15 cellular contexts compared by ENCODE assay signal in genomic region chr21:40215941-40216340, GRCh38.
DNase-seq lines count a peak whose midpoint lies in the region; ATAC-seq and TF ChIP-seq lines count a peak whose summit lies in the region.
"Had no signal": no experiment of that assay in that cellular context is flagged by ENCODE, and none has a peak within 500 bp of the region (broad histone marks: within the 10 kb centered on the region; RNA-seq: fewer than 3 reads in every experiment).

No MANE protein-coding gene starts in this region.

- POLR2A ChIA-PET in MCF 10A (lab: Yijun Ruan, JAX) = interaction anchor here (0.7 kb wide), 1 partner anchor 171 kb away, joined by 3 read pairs; no protein-coding TSS in a partner anchor

- no peaks in the 10 kb centered on the region for H3K36me3 Mint-ChIP-seq in MCF 10A (ENCODE audit: insufficient read depth, unreplicated experiment)
- H3K36me3 Mint-ChIP-seq in stimulated activated memory B cell treated with anti-CD40 and anti-IgM and Interleukin-4, amounts not matched to agents 10 μg/mL and 1 μg/mL and 100 μg/mL, for 72 hours = no peaks in the 10 kb centered on the region
- H3K36me3 Mint-ChIP-seq: CD4-positive, CD25-positive, alpha-beta regulatory T cell had no signal

- peaks cover 2% of the 10 kb centered on the region for H3K9me3 Mint-ChIP-seq in MCF 10A (ENCODE audit: unreplicated experiment)
- no peaks in the 10 kb centered on the region for H3K9me3 Mint-ChIP-seq in stimulated activated memory B cell treated with anti-CD40 and anti-IgM and Interleukin-4, amounts not matched to agents 10 μg/mL and 1 μg/mL and 100 μg/mL, for 72 hours

- no peak overlapping the region for H3K27ac ChIP-seq in foreskin keratinocyte
- H3K27ac ChIP-seq: BLaER1 treated with 17β-estradiol and CSF1 and Interleukin-3, amounts not matched to agents 10 nM and 100 nM had no signal

- intact Hi-C loops in MCF 10A (cut with micrococcal nuclease) = no loop called here

- peak; percentile 79 for ATAC-seq in foreskin keratinocyte
- no peak for ATAC-seq in stimulated activated memory B cell treated with anti-CD40 and anti-IgM and Interleukin-4, amounts not matched to agents 10 μg/mL and 1 μg/mL and 100 μg/mL, for 72 hours
- ATAC-seq: GM12878, GM23338 had no signal

- no peaks in the 10 kb centered on the region for H3K27me3 Mint-ChIP-seq in MCF 10A (ENCODE audit: insufficient read depth, unreplicated experiment)
- H3K27me3 Mint-ChIP-seq in stimulated activated memory B cell treated with anti-CD40 and anti-IgM and Interleukin-4, amounts not matched to agents 10 μg/mL and 1 μg/mL and 100 μg/mL, for 72 hours = no peaks in the 10 kb centered on the region

- CTCF ChIA-PET in MCF 10A (lab: Yijun Ruan, JAX) = interaction anchor here (0.6 kb wide), 1 partner anchor 25 kb away, joined by 3 read pairs; no protein-coding TSS in a partner anchor

- no peak for TF ChIP-seq CTCF in MCF 10A (IDR thresholded peaks at IDR 0.05; ENCODE audit: unreplicated experiment)
- TF ChIP-seq CTCF in foreskin keratinocyte (conservative IDR thresholded peaks at IDR 0.05) = no peak

- peaks cover 2% of the 10 kb centered on the region for H3K4me1 ChIP-seq in foreskin keratinocyte
- H3K4me1 ChIP-seq: BLaER1 treated with 17β-estradiol and CSF1 and Interleukin-3, amounts not matched to agents 10 nM and 100 nM had no signal

- no peak overlapping the region for H3K27ac Mint-ChIP-seq in MCF 10A (ENCODE audit: low read depth, unreplicated experiment)
- no peak overlapping the region for H3K27ac Mint-ChIP-seq in stimulated activated memory B cell treated with anti-CD40 and anti-IgM and Interleukin-4, amounts not matched to agents 10 μg/mL and 1 μg/mL and 100 μg/mL, for 72 hours
- H3K27ac Mint-ChIP-seq: CD4-positive, CD25-positive, alpha-beta regulatory T cell; GM23338 had no signal

- no peak overlapping the region for H3K4me3 Mint-ChIP-seq in MCF 10A (ENCODE audit: unreplicated experiment)
- H3K4me3 Mint-ChIP-seq in stimulated activated memory B cell treated with anti-CD40 and anti-IgM and Interleukin-4, amounts not matched to agents 10 μg/mL and 1 μg/mL and 100 μg/mL, for 72 hours = no peak overlapping the region
- H3K4me3 Mint-ChIP-seq: CD4-positive, CD25-positive, alpha-beta regulatory T cell; GM23338 had no signal

- BruUV-seq in MCF 10A (replicated peaks; lab: Mats Ljungman, UMichigan) = no TSS peak

- peak; percentile 14 for DNase-seq in NCI-H2196 treated with DMSO at 0.1 percent for 48 hours (lab: John Stamatoyannopoulos, UW; ENCODE audit: unreplicated experiment)
- no peak for DNase-seq in NCI-H2196 (lab: John Stamatoyannopoulos, UW; ENCODE audit: unreplicated experiment)
- peak; percentile 60 for DNase-seq in NCI-H1105 (lab: John Stamatoyannopoulos, UW)
- DNase-seq in MCF 10A (ENCODE audit: unreplicated experiment) = peak; percentile 5
- DNase-seq in foreskin keratinocyte = peak; percentile 70 to 72
- DNase-seq in NCI-H82 treated with DMSO at 0.1 percent for 48 hours (lab: John Stamatoyannopoulos, UW; ENCODE audit: unreplicated experiment) = no peak
- no peak for DNase-seq in HK-2 (ENCODE audit: unreplicated experiment)
- DNase-seq: ACHN; CD4-positive, CD25-positive, alpha-beta regulatory T cell; DMS53; H7 had no signal

- no peaks in the 10 kb centered on the region for H3K4me1 Mint-ChIP-seq in MCF 10A (ENCODE audit: insufficient read depth, unreplicated experiment)
- H3K4me1 Mint-ChIP-seq in stimulated activated memory B cell treated with anti-CD40 and anti-IgM and Interleukin-4, amounts not matched to agents 10 μg/mL and 1 μg/mL and 100 μg/mL, for 72 hours = no peaks in the 10 kb centered on the region
- H3K4me1 Mint-ChIP-seq: CD4-positive, CD25-positive, alpha-beta regulatory T cell; GM23338 had no signal

- no peaks in the 10 kb centered on the region for H3K27me3 ChIP-seq in foreskin keratinocyte
- H3K27me3 ChIP-seq: BLaER1 treated with 17β-estradiol and CSF1 and Interleukin-3, amounts not matched to agents 10 nM and 100 nM had no signal

Comparison
In these comparisons a context has a peak if more than half of its experiments do, and no peak if none do; other contexts are left out.
1. DNase-seq: peak in NCI-H2196 treated with DMSO at 0.1 percent for 48 hours (single experiment), NCI-H1105 (single experiment), MCF 10A (single experiment) and foreskin keratinocyte (2 of 2); none in NCI-H2196 (single experiment), NCI-H82 treated with DMSO at 0.1 percent for 48 hours (single experiment) and HK-2 (single experiment).